In the genomic region with DNA sequence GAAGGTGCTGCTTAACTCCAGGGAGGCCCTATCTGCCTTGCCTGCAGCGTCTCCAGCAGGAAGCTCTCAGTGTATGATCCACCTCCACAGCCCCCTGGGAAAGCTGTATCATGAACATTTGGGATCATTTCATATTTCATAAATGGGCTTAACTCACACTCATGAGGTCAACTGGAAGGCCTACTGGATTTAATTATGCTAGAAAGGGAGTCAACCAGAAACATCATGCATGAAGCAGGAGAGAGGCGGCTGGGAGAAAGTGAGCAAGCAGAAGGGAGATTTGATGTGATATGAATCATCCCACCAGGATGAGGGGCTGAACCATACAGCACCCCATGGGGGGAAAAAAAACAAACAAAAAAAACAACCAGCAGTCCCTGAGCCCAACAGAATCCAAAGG, we compare ENCODE assay signal across 18 cellular contexts.
"Had no signal": no experiment of that assay in that cellular context is flagged by ENCODE, and none has a peak within 500 bp of the region (broad histone marks: within the 10 kb centered on the region; RNA-seq: fewer than 3 reads in every experiment).

No MANE protein-coding gene starts in this region.

- DNase-seq: colonic mucosa; dermis blood vessel endothelial cell; immature natural killer cell; left colon; left ventricle myocardium superior; mesendoderm; naive B cell; nephron progenitor cell; posterior cingulate gyrus; spleen; stimulated activated CD4-positive, alpha-beta T cell treated with anti-CD3 and anti-CD28 coated beads, Interleukin-15, amount 100 ng/mL, for 24 hours; stimulated activated CD4-positive, alpha-beta T cell treated with anti-CD3 and anti-CD28 coated beads, Interleukin-1b, Interleukin-23, amount 100 ng/mL, for 48 hours; stimulated activated CD4-positive, alpha-beta T cell treated with anti-CD3 and anti-CD28 coated beads, Interleukin-4, amount 100 ng/mL, for 24 hours; testis; transverse colon had no signal

- H3K4me1 ChIP-seq: colonic mucosa, testis, transverse colon had no signal

- ATAC-seq: left colon; left ventricle myocardium superior; sciatic nerve; stimulated activated memory B cell treated with anti-CD40 and anti-IgM and Interleukin-4, amounts not matched to agents 10 μg/mL and 1 μg/mL and 100 μg/mL, for 72 hours had no signal

- H3K36me3 ChIP-seq: colonic mucosa, spleen, transverse colon had no signal

- H3K27ac ChIP-seq: colonic mucosa, spleen, testis, transverse colon had no signal

- H3K9me3 ChIP-seq: colonic mucosa, spleen, testis, transverse colon had no signal

- H3K4me3 ChIP-seq: colonic mucosa, lung, spleen, testis, transverse colon had no signal

- H3K27me3 ChIP-seq: colonic mucosa, testis, transverse colon had no signal
